Comparison of ENCODE assay signal across 8 cellular contexts in the genomic region with DNA sequence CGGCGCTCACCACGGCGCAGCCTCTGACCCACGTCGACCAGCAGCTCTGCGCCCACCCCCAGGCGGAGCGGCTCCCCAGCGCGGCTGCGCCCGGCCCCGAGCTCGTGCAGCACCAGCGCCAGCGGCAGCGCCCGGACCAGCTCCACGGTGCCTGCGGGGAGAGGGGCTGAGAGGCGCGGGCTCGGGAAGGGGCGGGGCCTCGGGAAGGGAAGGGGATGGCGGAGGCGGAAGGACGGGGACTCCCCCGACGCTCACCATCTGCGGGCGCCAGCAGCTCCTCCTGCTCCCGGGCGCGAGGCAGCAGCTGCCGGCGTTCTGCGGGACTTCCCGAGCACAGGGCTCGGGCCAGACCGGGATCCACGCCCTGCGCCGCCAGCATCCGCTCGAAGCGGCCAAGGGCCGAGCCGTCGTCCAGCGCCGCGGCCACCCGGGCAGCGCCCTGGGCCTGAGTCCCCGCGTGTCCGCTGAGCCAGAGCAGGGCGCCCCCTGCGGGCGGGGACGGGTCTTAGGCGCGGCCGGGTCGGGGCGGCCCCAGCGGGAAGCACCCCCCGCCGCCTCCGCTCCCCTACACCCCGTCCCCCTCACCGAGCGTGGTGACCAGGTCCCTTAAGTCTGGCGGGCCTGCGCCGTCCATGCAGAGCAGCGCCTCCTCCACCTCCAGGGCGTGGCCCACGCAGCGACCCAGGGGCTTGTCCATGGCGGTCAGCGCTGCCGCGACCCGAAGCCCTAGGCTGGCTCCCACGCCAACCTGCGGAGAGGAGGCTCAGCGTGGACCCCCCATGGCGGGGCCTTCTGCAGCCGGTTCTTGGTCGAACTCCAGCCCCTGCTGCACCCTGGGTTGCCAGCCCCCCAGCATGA.
DNase-seq lines count a peak whose midpoint lies in the region; ATAC-seq and TF ChIP-seq lines count a peak whose summit lies in the region.

No MANE protein-coding gene starts in this region.

- peak overlapping the region; percentile 99 for H3K27ac ChIP-seq in 22Rv1

- ATAC-seq in HG02884 (IDR thresholded peaks at IDR 0.05; ENCODE audit: unreplicated experiment) = peak; percentile 27

- in situ Hi-C loops in GM13976 (cut with MboI; ENCODE audit: low sequenced_read_pairs, unreplicated experiment) = no loop called here

- TF ChIP-seq CTCF in 22Rv1 (IDR thresholded peaks at IDR 0.05) = peak; percentile 56
- peak; percentile 90 for TF ChIP-seq CTCF in GM13976 (IDR thresholded peaks at IDR 0.05; ENCODE audit: borderline replicate concordance, control extremely low read depth, extremely low read depth, insufficient read depth, missing control alignments)

- peak; percentile 88 for DNase-seq in GM13976 (ENCODE audit: low spot score)
- DNase-seq in NCI-H2171 (lab: John Stamatoyannopoulos, UW) = peak; percentile 88
- DNase-seq in activated CD4-positive, CD25-positive, alpha-beta regulatory T cell treated with anti-CD3 and anti-CD28 coated beads, Interleukin-2, amount 50 U/mL, for 72 hours = peak; percentile 86
- DNase-seq in cerebellar cortex (ENCODE audit: low spot score) = peak; percentile 62
- DNase-seq in kidney glomerular epithelial cell (lab: John Stamatoyannopoulos, UW) = peak; percentile 45
- DNase-seq in stimulated activated CD4-positive, alpha-beta T cell treated with anti-CD3 and anti-CD28 coated beads, Interleukin-1b, Interleukin-23, amount 100 ng/mL, for 4 hours (ENCODE audit: low read depth in 2 of 2) = peak; percentile 78 to 86

Comparison
In these comparisons a context has a peak if more than half of its experiments do, and no peak if none do; other contexts are left out.
1. Peak in every context shown above with its lines: DNase-seq, ATAC-seq and H3K27ac ChIP-seq.